ENCODE assay signal across 11 cellular contexts in genomic region chr12:9134981-9135628, GRCh38. TPM values are rescaled to one million over a fixed set of nuclear protein-coding genes. Genes with fewer than 3 reads are reported as not detected.
DNase-seq lines count a peak whose midpoint lies in the region; ATAC-seq, FAIRE-seq and TF ChIP-seq lines count a peak whose summit lies in the region.
"Had no signal": no experiment of that assay in that cellular context is flagged by ENCODE, and none has a peak within 500 bp of the region (broad histone marks: within the 10 kb centered on the region; RNA-seq: fewer than 3 reads in every experiment).

No MANE protein-coding gene starts in this region.

- FAIRE-seq in GM12891 (lab: Jason Lieb, UNC), result no peak

- DNase-seq in AG08396 (ENCODE audit: low spot score), result peak; percentile 38
- DNase-seq in RKO (ENCODE audit: low spot score), result peak; percentile 6
- DNase-seq in left kidney (ENCODE audit: low read depth, low spot score), result peak; percentile 30
- DNase-seq in GM12891 (ENCODE audit: insufficient read length, low spot score), result no peak
- no peak for DNase-seq in stimulated activated naive CD4-positive, alpha-beta T cell (lab: John Stamatoyannopoulos, UW)
- DNase-seq: GF-D8, mesenchymal stem cell, NCI-H1105 treated with DMSO at 0.1 percent for 48 hours had no signal

- ATAC-seq in GM21529 (IDR thresholded peaks at IDR 0.05; ENCODE audit: unreplicated experiment) (no peak), HG03460 (IDR thresholded peaks at IDR 0.05; ENCODE audit: unreplicated experiment) (no peak)

- TF ChIP-seq CTCF in GM12872 (IDR thresholded peaks at IDR 0.05; ENCODE audit: insufficient read depth, low read depth, low read length), result peak; percentile 72

- no peak for TF ChIP-seq POLR2A in GM12891 (IDR thresholded peaks at IDR 0.05; ENCODE audit: low read depth, low read length)

TF ChIP-seq in GM12891, 5 proteins besides CTCF, POLR2A, EP300 and RAD21:
- TF ChIP-seq PAX5 (IDR thresholded peaks at IDR 0.05; ENCODE audit: insufficient read depth, low read length, severe bottlenecking) (no peak), POU2F2 (IDR thresholded peaks at IDR 0.05; ENCODE audit: low read depth, low read length) (no peak), SPI1 (IDR thresholded peaks at IDR 0.05; ENCODE audit: low read depth, low read length) (no peak), TAF1 (IDR thresholded peaks at IDR 0.05; ENCODE audit: low read depth, low read length) (no peak), POLR2AphosphoS5 (IDR thresholded peaks at IDR 0.05; ENCODE audit: low read depth, low read length) (no peak)

RNA-seq across cellular contexts. Expression of gene A2M, which starts 19.4 kb away (rescaled TPM):
- polyA plus RNA-seq in GM12891 (2012; ENCODE audit: low read depth, missing spikeins), result 0.36 TPM

Comparison
In these comparisons a context has a peak if more than half of its experiments do, and no peak if none do; other contexts are left out.
1. DNase-seq: peak in AG08396 (single experiment), RKO (single experiment) and left kidney (single experiment); none in GM12891 (single experiment) and stimulated activated naive CD4-positive, alpha-beta T cell (0 of 6).